Comparison of ENCODE assay signal across 36 cellular contexts in genomic region chr9:124530216-124530615, GRCh38. TPM values are rescaled to one million over a fixed set of nuclear protein-coding genes. Genes with fewer than 3 reads are reported as not detected.
"Had no signal": no experiment of that assay in that cellular context is flagged by ENCODE, and none has a peak within 500 bp of the region (broad histone marks: within the 10 kb centered on the region; RNA-seq: fewer than 3 reads in every experiment).

No MANE protein-coding gene starts in this region.

- H2AFZ ChIP-seq: hepatocyte had no signal

- DNase-seq: colonic mucosa; effector CD8-positive, alpha-beta T cell; endodermal cell; foreskin keratinocyte; heart left ventricle; left cardiac atrium; left ventricle myocardium inferior; lower lobe of right lung; natural killer cell; pancreas; right lobe of liver; stimulated activated CD4-positive, alpha-beta T cell treated with anti-CD3 and anti-CD28 coated beads, Interleukin-12 subunit alpha, Interleukin-12 subunit beta, amount 100 ng/mL, for 4 hours; stimulated activated CD4-positive, alpha-beta T cell treated with anti-CD3 and anti-CD28 coated beads, Interleukin-1b, Interleukin-23, amount 100 ng/mL, for 48 hours; stimulated activated CD4-positive, alpha-beta T cell treated with anti-CD3 and anti-CD28 coated beads, Interleukin-4, amount 100 ng/mL, for 1 hour; stimulated activated CD8-positive, alpha-beta memory T cell treated with anti-CD3 and anti-CD28 coated beads, Interleukin-4, amount 100 ng/mL, for 48 hours; stimulated activated naive CD4-positive, alpha-beta T cell treated with Interleukin-2 at 50 U/mL for 16 hours; stomach; tibial artery; upper lobe of right lung; uterus had no signal

- H3K27me3 ChIP-seq: colonic mucosa, esophagus muscularis mucosa, foreskin keratinocyte, gastroesophageal sphincter, heart left ventricle, hepatocyte, neutrophil, pancreas, right lobe of liver, stomach, tibial artery, upper lobe of right lung, uterus had no signal

- H3K4me2 ChIP-seq: hepatocyte, smooth muscle cell had no signal

- H3K27ac Mint-ChIP-seq: dendritic cell treated with granulocyte-macrophage colony-stimulating factor and Interleukin-4, amounts not matched to agents 40 ng/mL and 50 ng/mL, for 4 days; endodermal cell; natural killer cell had no signal

- H3K4me3 Mint-ChIP-seq: dendritic cell treated with granulocyte-macrophage colony-stimulating factor and Interleukin-4, amounts not matched to agents 40 ng/mL and 50 ng/mL, for 4 days; endodermal cell; natural killer cell; neural crest cell had no signal

- H3K9me3 Mint-ChIP-seq: dendritic cell treated with granulocyte-macrophage colony-stimulating factor and Interleukin-4, amounts not matched to agents 40 ng/mL and 50 ng/mL, for 4 days; endodermal cell; natural killer cell; neural crest cell had no signal

- H3K79me2 ChIP-seq: hepatocyte had no signal

- H3K4me1 ChIP-seq: colonic mucosa, esophagus muscularis mucosa, foreskin keratinocyte, gastroesophageal sphincter, heart left ventricle, left ventricle myocardium inferior, lower lobe of right lung, pancreas, right lobe of liver, stomach, tibial artery, upper lobe of right lung, uterus had no signal

- H3K36me3 Mint-ChIP-seq: natural killer cell had no signal

- H3K4me3 ChIP-seq: colonic mucosa, esophagus muscularis mucosa, gastroesophageal sphincter, heart left ventricle, hepatocyte, left ventricle myocardium inferior, lower lobe of right lung, pancreas, right lobe of liver, smooth muscle cell, stomach, tibial artery, upper lobe of right lung, uterus had no signal

- H3K27ac ChIP-seq: colonic mucosa, esophagus muscularis mucosa, foreskin keratinocyte, gastroesophageal sphincter, heart left ventricle, hepatocyte, left ventricle myocardium inferior, lower lobe of right lung, neutrophil, pancreas, right lobe of liver, stomach, tibial artery, upper lobe of right lung, uterus had no signal

- H3K4me1 Mint-ChIP-seq: endodermal cell, natural killer cell had no signal

- H3K9me3 ChIP-seq: colonic mucosa, esophagus muscularis mucosa, gastroesophageal sphincter, heart left ventricle, left ventricle myocardium inferior, lower lobe of right lung, neutrophil, pancreas, right lobe of liver, stomach, tibial artery, upper lobe of right lung, uterus had no signal

- H3K36me3 ChIP-seq: colonic mucosa, left ventricle myocardium inferior, lower lobe of right lung, pancreas, stomach, tibial artery, upper lobe of right lung, uterus had no signal

- H3K27me3 Mint-ChIP-seq: dendritic cell treated with granulocyte-macrophage colony-stimulating factor and Interleukin-4, amounts not matched to agents 40 ng/mL and 50 ng/mL, for 4 days had no signal

RNA-seq across cellular contexts. Expression of gene NR5A1, which starts 23.0 kb away (rescaled TPM):
- total RNA-seq: chondrocyte, endothelial cell of umbilical vein, epithelial cell of proximal tubule, fibroblast of lung, foreskin keratinocyte, gastroesophageal sphincter, heart left ventricle, kidney epithelial cell, left cardiac atrium, left ventricle myocardium inferior, lower lobe of right lung, mononuclear cell, natural killer cell, omental fat pad, smooth muscle cell, stomach, subcutaneous adipose tissue, temporal lobe, upper lobe of right lung had no signal
- polyA plus RNA-seq: endothelial cell of umbilical vein, fibroblast of lung, foreskin keratinocyte, smooth muscle cell had no signal
